ENCODE assay signal across 1 cellular context in the genomic region with DNA sequence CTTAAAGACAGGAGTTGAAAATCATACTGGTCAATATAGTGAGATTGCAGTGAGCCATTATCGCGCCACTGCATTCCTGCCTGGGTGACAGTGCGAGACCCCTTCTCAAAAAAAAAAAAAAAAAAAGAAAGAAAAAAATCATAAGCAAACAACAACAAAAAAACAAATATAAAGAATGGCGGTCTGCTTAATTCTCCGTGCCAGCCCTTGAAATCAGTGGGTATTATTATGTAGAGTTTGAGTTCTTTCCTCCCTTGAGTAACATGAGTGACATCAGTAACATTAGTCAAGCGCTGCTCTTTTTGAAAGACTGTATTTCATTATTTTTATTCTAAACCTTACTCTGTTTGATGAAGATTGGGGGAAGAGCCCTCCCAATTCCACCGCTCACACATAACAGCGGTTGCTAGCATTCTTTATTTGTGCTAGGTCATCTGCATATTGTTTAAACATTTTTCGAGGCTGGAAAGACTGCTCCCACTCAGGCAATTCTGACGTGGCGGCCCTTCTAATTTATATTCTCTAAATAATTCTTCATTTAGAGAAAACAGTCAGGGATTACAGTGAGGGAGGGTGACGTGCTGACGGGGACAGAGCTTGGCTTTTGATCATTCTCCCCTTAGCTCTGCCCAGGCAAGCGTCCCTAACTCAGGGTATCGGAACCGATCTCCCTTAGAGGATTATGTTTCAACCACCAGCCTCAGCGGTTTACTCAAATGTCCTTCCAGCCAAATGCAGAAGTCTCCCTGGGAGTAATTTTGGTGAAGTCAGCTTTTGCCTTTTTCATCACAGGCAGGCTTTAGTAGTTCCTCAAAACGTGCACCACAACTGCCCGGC.
TF ChIP-seq lines count a peak whose summit lies in the region.

No MANE protein-coding gene starts in this region.

TF ChIP-seq in K562, 482 proteins besides CTCF, POLR2A, EP300 and RAD21 (continued from another document and continues in another):
- TF ChIP-seq PRDM10 (IDR thresholded peaks at IDR 0.05; ENCODE audit: partially characterized antibody) = no peak
- TF ChIP-seq ZNF764 (CRISPR knock-in tag; IDR thresholded peaks at IDR 0.05; ENCODE audit: low read depth) = no peak
- TF ChIP-seq, protein P1, sequence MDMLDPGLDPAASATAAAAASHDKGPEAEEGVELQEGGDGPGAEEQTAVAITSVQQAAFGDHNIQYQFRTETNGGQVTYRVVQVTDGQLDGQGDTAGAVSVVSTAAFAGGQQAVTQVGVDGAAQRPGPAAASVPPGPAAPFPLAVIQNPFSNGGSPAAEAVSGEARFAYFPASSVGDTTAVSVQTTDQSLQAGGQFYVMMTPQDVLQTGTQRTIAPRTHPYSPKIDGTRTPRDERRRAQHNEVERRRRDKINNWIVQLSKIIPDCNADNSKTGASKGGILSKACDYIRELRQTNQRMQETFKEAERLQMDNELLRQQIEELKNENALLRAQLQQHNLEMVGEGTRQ (CRISPR knock-in tag; IDR thresholded peaks at IDR 0.05) = no peak
- TF ChIP-seq HOMEZ (CRISPR knock-in tag; IDR thresholded peaks at IDR 0.05) = no peak
- TF ChIP-seq CBX1 (IDR thresholded peaks at IDR 0.05; ENCODE audit: low read depth) = no peak
- TF ChIP-seq LEF1 (IDR thresholded peaks at IDR 0.05) = peak; percentile 54; the same call in 1 of the 2 replicates
- no peak for TF ChIP-seq FOXA1 (IDR thresholded peaks at IDR 0.05; ENCODE audit: borderline replicate concordance)
- no peak for TF ChIP-seq CREM (IDR thresholded peaks at IDR 0.05; ENCODE audit: low read depth)
- TF ChIP-seq POLR2H (tag; IDR thresholded peaks at IDR 0.05; ENCODE audit: low read depth) = peak; percentile 72
- TF ChIP-seq HDAC2 (IDR thresholded peaks at IDR 0.05) = no peak
- TF ChIP-seq ELK1 (CRISPR knock-in tag; IDR thresholded peaks at IDR 0.05) = no peak
- no peak for TF ChIP-seq ZNF311 (CRISPR knock-in tag; IDR thresholded peaks at IDR 0.05)
- TF ChIP-seq TFAM (CRISPR knock-in tag; conservative IDR thresholded peaks at IDR 0.05) = no peak
- no peak for TF ChIP-seq NCOA6 (IDR thresholded peaks at IDR 0.05)
- TF ChIP-seq, protein P2, sequence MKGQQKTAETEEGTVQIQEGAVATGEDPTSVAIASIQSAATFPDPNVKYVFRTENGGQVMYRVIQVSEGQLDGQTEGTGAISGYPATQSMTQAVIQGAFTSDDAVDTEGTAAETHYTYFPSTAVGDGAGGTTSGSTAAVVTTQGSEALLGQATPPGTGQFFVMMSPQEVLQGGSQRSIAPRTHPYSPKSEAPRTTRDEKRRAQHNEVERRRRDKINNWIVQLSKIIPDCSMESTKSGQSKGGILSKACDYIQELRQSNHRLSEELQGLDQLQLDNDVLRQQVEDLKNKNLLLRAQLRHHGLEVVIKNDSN (CRISPR knock-in tag; IDR thresholded peaks at IDR 0.05) = no peak
- no peak for TF ChIP-seq RFX5 (IDR thresholded peaks at IDR 0.05; ENCODE audit: low read depth, low read length)
- TF ChIP-seq ARNT (IDR thresholded peaks at IDR 0.05) = peak in 1 of 2 experiments; percentile 16; a peak in 1 of 4 replicates
- no peak for TF ChIP-seq HOXB6 (CRISPR knock-in tag; IDR thresholded peaks at IDR 0.05; ENCODE audit: borderline replicate concordance)
- TF ChIP-seq FOXJ2 (tag; IDR thresholded peaks at IDR 0.05) = peak; percentile 46; the same call in 1 of the 2 replicates
- no peak for TF ChIP-seq ZNF384 (IDR thresholded peaks at IDR 0.05; ENCODE audit: low read depth, low read length)
- no peak for TF ChIP-seq ZBTB12 (CRISPR knock-in tag; IDR thresholded peaks at IDR 0.05)
- no peak for TF ChIP-seq ZNF695 (CRISPR knock-in tag; IDR thresholded peaks at IDR 0.05)
- no peak for TF ChIP-seq ZNF780A (CRISPR knock-in tag; IDR thresholded peaks at IDR 0.05)
- no peak for TF ChIP-seq MCM3 (IDR thresholded peaks at IDR 0.05)
- TF ChIP-seq KDM4B (IDR thresholded peaks at IDR 0.05; ENCODE audit: borderline replicate concordance in 2 of 2, low read depth in 1 of 2) = no peak
- 0 out of 2 replicates have a peak, but pooled peaks have one; percentile 8 for TF ChIP-seq MIER1 (IDR thresholded peaks at IDR 0.05; ENCODE audit: low read depth)
- 0 out of 2 replicates have a peak, but pooled peaks have one; percentile 5 for TF ChIP-seq IRF9 (tag; IDR thresholded peaks at IDR 0.05)
- no peak for TF ChIP-seq EHMT2 (IDR thresholded peaks at IDR 0.05)
- no peak for TF ChIP-seq RBFOX2 (IDR thresholded peaks at IDR 0.05; ENCODE audit: low read depth, low read length)
- no peak for TF ChIP-seq POLR3G (IDR thresholded peaks at IDR 0.05; ENCODE audit: extremely low read depth, insufficient read length, insufficient replicate concordance)
- TF ChIP-seq NR1H2 (CRISPR knock-in tag; IDR thresholded peaks at IDR 0.05) = no peak
- TF ChIP-seq NFIC (IDR thresholded peaks at IDR 0.05) = no peak
- peak; percentile 89 for TF ChIP-seq GATA2 (CRISPR knock-in tag; IDR thresholded peaks at IDR 0.05)
- no peak for TF ChIP-seq SP2 (IDR thresholded peaks at IDR 0.05; ENCODE audit: extremely low read depth, low read depth, low read length, poor library complexity, severe bottlenecking)
- TF ChIP-seq U2AF1 (optimal IDR thresholded peaks at IDR 0.05; ENCODE audit: low read depth, low read length) = no peak
- no peak for TF ChIP-seq TSHZ1 (CRISPR knock-in tag; IDR thresholded peaks at IDR 0.05)
- TF ChIP-seq SRSF3 (IDR thresholded peaks at IDR 0.05; ENCODE audit: insufficient read depth, low read length) = no peak
- TF ChIP-seq ETV6 (IDR thresholded peaks at IDR 0.05; ENCODE audit: borderline replicate concordance in 1 of 2, low read depth in 2 of 2, low read length in 1 of 2) = 0 out of 4 replicates have a peak, but pooled peaks of 1 of the 2 experiments have one; percentile 38
- TF ChIP-seq ETV6 (CRISPR knock-in tag; IDR thresholded peaks at IDR 0.05; ENCODE audit: borderline replicate concordance) = no peak
- TF ChIP-seq NCOA1 (IDR thresholded peaks at IDR 0.05; ENCODE audit: low read depth) = peak; percentile 47; the same call in 1 of the 2 replicates
- no peak for TF ChIP-seq BRF1 (IDR thresholded peaks at IDR 0.05; ENCODE audit: borderline replicate concordance, extremely low read depth, insufficient read length)
- no peak for TF ChIP-seq HNRNPLL (IDR thresholded peaks at IDR 0.05; ENCODE audit: low read depth, low read length, poor library complexity, severe bottlenecking)
- no peak for TF ChIP-seq CCNT2 (IDR thresholded peaks at IDR 0.05; ENCODE audit: borderline replicate concordance, extremely low read depth, insufficient read length, low read depth, low read length)
- 0 out of 2 replicates have a peak, but pooled peaks have one; percentile 78 for TF ChIP-seq MTA3 (IDR thresholded peaks at IDR 0.05; ENCODE audit: borderline replicate concordance)
- TF ChIP-seq ZBTB17 (CRISPR knock-in tag; IDR thresholded peaks at IDR 0.05) = no peak
